Comparison of ENCODE assay signal across 12 cellular contexts in the genomic region with DNA sequence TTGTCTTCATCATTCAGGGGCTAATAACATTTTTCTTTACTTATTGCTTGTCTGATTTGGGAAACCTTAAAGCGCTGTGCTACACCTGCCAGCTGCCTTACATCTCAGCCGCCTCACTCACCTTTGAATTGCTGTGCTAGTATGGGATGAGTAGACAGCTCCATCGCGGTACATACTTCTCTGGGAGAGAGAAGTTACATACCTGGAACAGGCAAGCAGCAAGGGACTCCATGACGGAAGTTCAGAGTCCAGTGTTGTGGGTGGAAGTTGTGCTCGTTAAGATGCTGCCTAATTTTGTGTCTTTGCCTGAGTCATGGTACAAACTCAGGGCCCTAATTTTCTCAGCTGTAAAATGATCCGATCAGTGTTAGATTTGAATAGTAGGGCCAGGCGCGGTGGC. TPM values are rescaled to one million over a fixed set of nuclear protein-coding genes. Genes with fewer than 3 reads are reported as not detected.
DNase-seq lines count a peak whose midpoint lies in the region; ATAC-seq and TF ChIP-seq lines count a peak whose summit lies in the region.
"Had no signal": no experiment of that assay in that cellular context is flagged by ENCODE, and none has a peak within 500 bp of the region (broad histone marks: within the 10 kb centered on the region; RNA-seq: fewer than 3 reads in every experiment).

No MANE protein-coding gene starts in this region.

- peaks cover 41% of the 10 kb centered on the region for H3K79me2 ChIP-seq in DOHH2 (ENCODE audit: control insufficient read depth, low read length)

- intact Hi-C loops in CD4-positive, alpha-beta T cell (cut with DNase I, micrococcal nuclease), result loop anchor here in 1 of 2 experiments (5.0 to 10.0 kb wide), 3 partner anchors 181 to 1331 kb away; partner anchors contain the start of gene XRCC2
- intact Hi-C loops in activated T-helper 1 cell treated with anti-CD3 and anti-CD28 coated beads, Interleukin-12 subunit alpha, Interleukin-12 subunit beta, Interleukin-2, Interleukin-4 antibody, amounts not matched to agents 30 ng/mL and 10 ng/mL and 1 ng/mL, durations not matched to agents 14 hours and 24 hours and 36 hours (cut with micrococcal nuclease), result loop anchor here (2.0 to 5.0 kb wide), 3 partner anchors 261 to 1571 kb away; partner anchors contain the start of genes FASTK, TMUB1 and ZNF467

- peaks cover 33% of the 10 kb centered on the region for H3K36me3 ChIP-seq in DOHH2 (ENCODE audit: control insufficient read depth, low read length)

- H3K36me3 Mint-ChIP-seq in CD4-positive, alpha-beta T cell (ENCODE audit: low read depth), result peaks cover 55% of the 10 kb centered on the region
- peaks cover 20% of the 10 kb centered on the region for H3K36me3 Mint-ChIP-seq in activated T-helper 1 cell treated with anti-CD3 and anti-CD28 coated beads, Interleukin-12 subunit alpha, Interleukin-12 subunit beta, Interleukin-2, Interleukin-4 antibody, amounts not matched to agents 30 ng/mL and 10 ng/mL and 1 ng/mL, durations not matched to agents 14 hours and 24 hours and 36 hours (ENCODE audit: low read depth)
- H3K36me3 Mint-ChIP-seq in naive thymus-derived CD8-positive, alpha-beta T cell, result peaks cover 0 to 35% (median 15%) of the 10 kb centered on the region in 3 donors

- peak overlapping the region; percentile 93 for H3K4me3 Mint-ChIP-seq in CD4-positive, alpha-beta T cell
- peak overlapping the region; percentile 83 for H3K4me3 Mint-ChIP-seq in activated T-helper 1 cell treated with anti-CD3 and anti-CD28 coated beads, Interleukin-12 subunit alpha, Interleukin-12 subunit beta, Interleukin-2, Interleukin-4 antibody, amounts not matched to agents 30 ng/mL and 10 ng/mL and 1 ng/mL, durations not matched to agents 14 hours and 24 hours and 36 hours
- peak overlapping the region; percentile 11 to 93 (median 70) for H3K4me3 Mint-ChIP-seq in naive thymus-derived CD8-positive, alpha-beta T cell

- no peaks in the 10 kb centered on the region for H3K9me3 ChIP-seq in CD4-positive, alpha-beta T cell (ENCODE audit: control insufficient read depth, low read length)
- peaks cover 6% of the 10 kb centered on the region; the same call in 1 of the 2 replicates for H3K9me3 ChIP-seq in DOHH2 (ENCODE audit: control insufficient read depth, insufficient read depth, low read length)
- H3K9me3 ChIP-seq: body of pancreas had no signal

- peaks cover 5% of the 10 kb centered on the region for H3K9me3 Mint-ChIP-seq in CD4-positive, alpha-beta T cell
- H3K9me3 Mint-ChIP-seq in activated T-helper 1 cell treated with anti-CD3 and anti-CD28 coated beads, Interleukin-12 subunit alpha, Interleukin-12 subunit beta, Interleukin-2, Interleukin-4 antibody, amounts not matched to agents 30 ng/mL and 10 ng/mL and 1 ng/mL, durations not matched to agents 14 hours and 24 hours and 36 hours, result no peaks in the 10 kb centered on the region
- peaks cover 0 to 9% (median 2%) of the 10 kb centered on the region in 9 donors for H3K9me3 Mint-ChIP-seq in naive thymus-derived CD8-positive, alpha-beta T cell

- no peaks in the 10 kb centered on the region for H4K20me1 ChIP-seq in DOHH2 (ENCODE audit: control insufficient read depth, insufficient read depth, low read depth, low read length)

- no peaks in the 10 kb centered on the region for H3K9me2 ChIP-seq in DOHH2 (replicated peaks; ENCODE audit: control insufficient read depth, low read length)

- H3F3A ChIP-seq in DOHH2 (ENCODE audit: control insufficient read depth, insufficient read depth), result peaks cover 20% of the 10 kb centered on the region

- no peak for DNase-seq in CD4-positive, alpha-beta T cell
- DNase-seq in activated T-helper 1 cell treated with anti-CD3 and anti-CD28 coated beads, Interleukin-12 subunit alpha, Interleukin-12 subunit beta, Interleukin-2, Interleukin-4 antibody, amounts not matched to agents 30 ng/mL and 10 ng/mL and 1 ng/mL, durations not matched to agents 14 hours and 24 hours and 36 hours (ENCODE audit: low spot score), result no peak
- DNase-seq in naive thymus-derived CD8-positive, alpha-beta T cell, result no peak
- DNase-seq in ecto neural progenitor cell (ENCODE audit: low spot score) (no peak), SHP77 treated with DMSO at 0.1 percent for 48 hours (lab: John Stamatoyannopoulos, UW) (no peak)
- DNase-seq: body of pancreas, NCI-H1694, small intestine had no signal

- peak overlapping the region; percentile 92 for H3K27ac Mint-ChIP-seq in CD4-positive, alpha-beta T cell
- H3K27ac Mint-ChIP-seq in activated T-helper 1 cell treated with anti-CD3 and anti-CD28 coated beads, Interleukin-12 subunit alpha, Interleukin-12 subunit beta, Interleukin-2, Interleukin-4 antibody, amounts not matched to agents 30 ng/mL and 10 ng/mL and 1 ng/mL, durations not matched to agents 14 hours and 24 hours and 36 hours, result peak overlapping the region; percentile 23
- H3K27ac Mint-ChIP-seq in naive thymus-derived CD8-positive, alpha-beta T cell, result peak overlapping the region in 7 of 10 donors; percentile 34 to 89 (median 75)

- H3K27me3 Mint-ChIP-seq in CD4-positive, alpha-beta T cell, result no peaks in the 10 kb centered on the region
- H3K27me3 Mint-ChIP-seq in activated T-helper 1 cell treated with anti-CD3 and anti-CD28 coated beads, Interleukin-12 subunit alpha, Interleukin-12 subunit beta, Interleukin-2, Interleukin-4 antibody, amounts not matched to agents 30 ng/mL and 10 ng/mL and 1 ng/mL, durations not matched to agents 14 hours and 24 hours and 36 hours (ENCODE audit: insufficient read depth), result no peaks in the 10 kb centered on the region
- no peaks in the 10 kb centered on the region for H3K27me3 Mint-ChIP-seq in naive thymus-derived CD8-positive, alpha-beta T cell

- H3K4me1 Mint-ChIP-seq in CD4-positive, alpha-beta T cell (ENCODE audit: low read depth), result peaks cover 59% of the 10 kb centered on the region
- H3K4me1 Mint-ChIP-seq in activated T-helper 1 cell treated with anti-CD3 and anti-CD28 coated beads, Interleukin-12 subunit alpha, Interleukin-12 subunit beta, Interleukin-2, Interleukin-4 antibody, amounts not matched to agents 30 ng/mL and 10 ng/mL and 1 ng/mL, durations not matched to agents 14 hours and 24 hours and 36 hours (ENCODE audit: low read depth), result peaks cover 30% of the 10 kb centered on the region
- H3K4me1 Mint-ChIP-seq in naive thymus-derived CD8-positive, alpha-beta T cell, result peaks cover 14 to 46% (median 41%) of the 10 kb centered on the region in 4 donors

- ATAC-seq in CD4-positive, alpha-beta T cell (ENCODE audit: poor library complexity), result no peak
- no peak for ATAC-seq in naive thymus-derived CD8-positive, alpha-beta T cell
- ATAC-seq in GM21360 (IDR thresholded peaks at IDR 0.05; ENCODE audit: unreplicated experiment) (no peak), GM18873 (IDR thresholded peaks at IDR 0.05; ENCODE audit: low FRiP score, unreplicated experiment) (no peak)
- ATAC-seq: body of pancreas, gastroesophageal sphincter had no signal

- peak overlapping the region; percentile 67 for H3K4me2 ChIP-seq in DOHH2 (ENCODE audit: low read length)

- POLR2A ChIA-PET in CD4-positive, alpha-beta T cell (lab: Charles Lee), result no interaction called here
- POLR2A ChIA-PET in naive thymus-derived CD8-positive, alpha-beta T cell (lab: Charles Lee), result interaction anchor here (2.9 kb wide), 1 partner anchor 8 kb away, joined by 23 read pairs; no protein-coding TSS in a partner anchor

- CTCF ChIA-PET in CD4-positive, alpha-beta T cell (lab: Charles Lee), result no interaction called here

- no peak overlapping the region for H3K27ac ChIP-seq in CD4-positive, alpha-beta T cell (ENCODE audit: low read depth, low read length)
- H3K27ac ChIP-seq in DOHH2 (ENCODE audit: low read depth, low read length), result no peak overlapping the region; the same call in 1 of the 2 replicates
- H3K27ac ChIP-seq: gastroesophageal sphincter had no signal

- H3K4me1 ChIP-seq in DOHH2 (ENCODE audit: control insufficient read depth, low read length), result peaks cover 63% of the 10 kb centered on the region

- H3K4me3 ChIP-seq in DOHH2 (ENCODE audit: low read length), result peak overlapping the region; percentile 84

- no peak for TF ChIP-seq CTCF in CD4-positive, alpha-beta T cell (IDR thresholded peaks at IDR 0.05)
- no peak for TF ChIP-seq CTCF in DOHH2 (IDR thresholded peaks at IDR 0.05; ENCODE audit: low read depth, low read length, poor library complexity, severe bottlenecking)

- H3K27me3 ChIP-seq in CD4-positive, alpha-beta T cell (ENCODE audit: control insufficient read depth, insufficient read depth, low read length), result no peaks in the 10 kb centered on the region
- no peaks in the 10 kb centered on the region for H3K27me3 ChIP-seq in DOHH2 (ENCODE audit: control insufficient read depth, low read length)
- H3K27me3 ChIP-seq: body of pancreas, gastroesophageal sphincter had no signal

RNA-seq across cellular contexts. Expression of gene NUB1, which starts 1.9 kb away (rescaled TPM):
- total RNA-seq in CD4-positive, alpha-beta T cell, result 10 to 100 TPM; 86.0 to 90.4 TPM
- total RNA-seq in activated T-helper 1 cell treated with anti-CD3 and anti-CD28 coated beads, Interleukin-12 subunit alpha, Interleukin-12 subunit beta, Interleukin-2, Interleukin-4 antibody, amounts not matched to agents 30 ng/mL and 10 ng/mL and 1 ng/mL, durations not matched to agents 14 hours and 24 hours and 36 hours, result 40.3 and 41.2 TPM in 2 replicates
- 100 to 1,000 TPM in 1 of 2 experiments, 10 to 100 TPM in 1; 95.8 to 109 TPM for total RNA-seq in naive thymus-derived CD8-positive, alpha-beta T cell
- 10 to 100 TPM; 66.1 to 70.7 (median 68.8) TPM for polyA plus RNA-seq in naive thymus-derived CD8-positive, alpha-beta T cell

Comparison
In these comparisons a context has a peak if more than half of its experiments do, and no peak if none do; other contexts are left out.
1. H3K27ac Mint-ChIP-seq: peak in every context shown above with its lines; median percentile 92 in CD4-positive, alpha-beta T cell; 75 in naive thymus-derived CD8-positive, alpha-beta T cell; 23 in activated T-helper 1 cell treated with anti-CD3 and anti-CD28 coated beads, Interleukin-12 subunit alpha, Interleukin-12 subunit beta, Interleukin-2, Interleukin-4 antibody, amounts not matched to agents 30 ng/mL and 10 ng/mL and 1 ng/mL, durations not matched to agents 14 hours and 24 hours and 36 hours.